In genomic region chr7:73837167-73837566, GRCh38 we compare ENCODE assay signal across 6 cellular contexts. TPM values are rescaled to one million over a fixed set of nuclear protein-coding genes. Genes with fewer than 3 reads are reported as not detected.
"Had no signal": no experiment of that assay in that cellular context is flagged by ENCODE, and none has a peak within 500 bp of the region (broad histone marks: within the 10 kb centered on the region; RNA-seq: fewer than 3 reads in every experiment).

No MANE protein-coding gene starts in this region.

RNA-seq across cellular contexts. Expression of gene CLDN4, which starts 6.4 kb away (rescaled TPM):
- total RNA-seq: Right ventricle myocardium inferior had no signal

RNA-seq across cellular contexts. Expression of gene TMEM270, which starts 23.8 kb away (rescaled TPM):
- total RNA-seq: HepG2, IMR-90, NCI-H460, Peyer's patch, Right ventricle myocardium inferior, SJCRH30 had no signal
- polyA plus RNA-seq: HepG2 had no signal
